In the genomic region with DNA sequence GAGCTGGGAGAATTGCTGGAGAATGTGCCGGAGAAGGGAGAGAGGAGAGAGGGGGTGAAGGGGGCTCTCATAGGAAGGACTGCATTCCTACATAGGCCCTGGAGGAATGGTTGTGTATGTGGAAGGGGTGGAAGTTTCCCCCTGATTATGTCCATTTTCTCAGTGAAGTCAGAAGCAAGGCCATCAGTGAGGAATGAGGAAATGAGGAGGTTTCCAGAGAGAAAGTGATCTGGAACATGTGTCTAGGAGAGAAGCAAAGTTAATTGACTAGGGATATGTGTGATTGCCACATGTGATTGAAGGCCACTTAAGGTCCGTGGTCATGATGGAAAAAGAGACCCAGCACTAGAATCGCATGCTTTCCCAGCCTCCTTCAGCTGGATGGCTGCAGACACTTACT, we compare ENCODE assay signal across 28 cellular contexts. TPM values are rescaled to one million over a fixed set of nuclear protein-coding genes. Genes with fewer than 3 reads are reported as not detected.
DNase-seq lines count a peak whose midpoint lies in the region; ATAC-seq, FAIRE-seq and TF ChIP-seq lines count a peak whose summit lies in the region.
"Had no signal": no experiment of that assay in that cellular context is flagged by ENCODE, and none has a peak within 500 bp of the region (broad histone marks: within the 10 kb centered on the region; RNA-seq: fewer than 3 reads in every experiment).

No MANE protein-coding gene starts in this region.

- H3K4me3 Mint-ChIP-seq in activated CD4-positive, alpha-beta T cell treated with anti-CD3 and anti-CD28 coated beads for 36 hours, result no peak overlapping the region
- H3K4me3 Mint-ChIP-seq: CD8-positive, alpha-beta T cell; H9; HFFc6 had no signal

- intact Hi-C loops in cardiac septum (cut with DNase I), result no loop called here
- intact Hi-C loops in activated CD4-positive, alpha-beta T cell treated with anti-CD3 and anti-CD28 coated beads for 36 hours (cut with DNase I, micrococcal nuclease), result no loop called here

- H3K36me3 Mint-ChIP-seq in activated CD4-positive, alpha-beta T cell treated with anti-CD3 and anti-CD28 coated beads for 36 hours (ENCODE audit: low read depth), result peaks cover 2% of the 10 kb centered on the region

- no peaks in the 10 kb centered on the region for H3K27me3 ChIP-seq in cardiac muscle cell
- no peaks in the 10 kb centered on the region for H3K27me3 ChIP-seq in bronchial epithelial cell (ENCODE audit: control insufficient read depth, insufficient read depth, low read length)
- H3K27me3 ChIP-seq: SJSA1 had no signal

- POLR2A ChIA-PET in activated CD4-positive, alpha-beta T cell treated with anti-CD3 and anti-CD28 coated beads for 36 hours (lab: Charles Lee), result no interaction called here

- no peaks in the 10 kb centered on the region for H3K4me1 ChIP-seq in cardiac muscle cell (ENCODE audit: low read depth)

- H3K27ac ChIP-seq in cardiac muscle cell, result peak overlapping the region; percentile 12
- H3K27ac ChIP-seq: SJSA1 had no signal

- peak; percentile 83 for FAIRE-seq in bronchial epithelial cell (lab: Jason Lieb, UNC)
- FAIRE-seq: G401.6 had no signal

- H3K4me1 Mint-ChIP-seq in activated CD4-positive, alpha-beta T cell treated with anti-CD3 and anti-CD28 coated beads for 36 hours, result peaks cover 6% of the 10 kb centered on the region

- TF ChIP-seq CTCF in cardiac muscle cell (IDR thresholded peaks at IDR 0.05; ENCODE audit: low read depth, low read length) (no peak), bronchial epithelial cell (IDR thresholded peaks at IDR 0.05; ENCODE audit: insufficient read depth, low read length, severe bottlenecking) (no peak)

- CTCF ChIA-PET in activated CD4-positive, alpha-beta T cell treated with anti-CD3 and anti-CD28 coated beads for 36 hours (lab: Charles Lee), result interaction anchor here (0.9 kb wide), 1 partner anchor 9 kb away, joined by 3 read pairs; no protein-coding TSS in a partner anchor

- no peaks in the 10 kb centered on the region for H3K27me3 Mint-ChIP-seq in activated CD4-positive, alpha-beta T cell treated with anti-CD3 and anti-CD28 coated beads for 36 hours

- H3K27ac Mint-ChIP-seq in activated CD4-positive, alpha-beta T cell treated with anti-CD3 and anti-CD28 coated beads for 36 hours, result no peak overlapping the region
- H3K27ac Mint-ChIP-seq: CD8-positive, alpha-beta T cell; H9; HFFc6 had no signal

- H3K9me3 Mint-ChIP-seq in activated CD4-positive, alpha-beta T cell treated with anti-CD3 and anti-CD28 coated beads for 36 hours (ENCODE audit: low read depth), result no peaks in the 10 kb centered on the region
- H3K9me3 Mint-ChIP-seq: CD8-positive, alpha-beta T cell; HFFc6 had no signal

- ATAC-seq in activated CD4-positive, alpha-beta T cell treated with anti-CD3 and anti-CD28 coated beads for 36 hours, result no peak
- no peak for ATAC-seq in HG02759 (IDR thresholded peaks at IDR 0.05; ENCODE audit: unreplicated experiment)
- ATAC-seq: CD8-positive, alpha-beta T cell; Right ventricle myocardium inferior had no signal

- no peak for DNase-seq in cardiac muscle cell (ENCODE audit: low read depth in 1 of 2, low spot score in 1 of 2)
- DNase-seq in cardiac septum (ENCODE audit: low spot score), result no peak
- no peak for DNase-seq in bronchial epithelial cell (ENCODE audit: low read depth)
- DNase-seq in kidney tubule cell (ENCODE audit: low spot score), result peak; percentile 62
- no peak for DNase-seq in activated CD4-positive, alpha-beta T cell treated with anti-CD3 and anti-CD28 coated beads for 36 hours
- no peak for DNase-seq in dedifferentiated amniotic fluid mesenchymal stem cell (ENCODE audit: extremely low spot score)
- DNase-seq in NCI-H2196 (lab: John Stamatoyannopoulos, UW; ENCODE audit: unreplicated experiment), result no peak
- DNase-seq: 8988T; AML-193; C1 segment of cervical spinal cord; Calu3; CD8-positive, alpha-beta T cell; DMS153; H9; HFFc6; Karpas-422; MV-4-11; NCI-H1105 treated with DMSO at 0.1 percent for 48 hours; NCI-H1694 treated with DMSO at 0.1 percent for 48 hours; NCI-H2081 treated with DMSO at 0.1 percent for 48 hours; NCI-H2171 treated with DMSO at 0.1 percent for 48 hours; NCI-H446; NCI-H526 treated with DMSO at 0.1 percent for 48 hours; OCI-M1 had no signal

- H3K4me3 ChIP-seq in cardiac muscle cell (no peak overlapping the region), bronchial epithelial cell (ENCODE audit: low read depth, low read length) (no peak overlapping the region)
- H3K4me3 ChIP-seq: SJSA1 had no signal

- H3K36me3 ChIP-seq in cardiac muscle cell (no peaks in the 10 kb centered on the region), bronchial epithelial cell (ENCODE audit: control insufficient read depth, insufficient read depth, low read length) (no peaks in the 10 kb centered on the region)

- no peaks in the 10 kb centered on the region for H3K9me3 ChIP-seq in cardiac muscle cell (ENCODE audit: low read depth)
- H3K9me3 ChIP-seq: SJSA1 had no signal

RNA-seq across cellular contexts. Expression of gene TBPL1, which starts 42.3 kb away (rescaled TPM):
- total RNA-seq in cardiac muscle cell, result 11.5 and 14.7 TPM in 2 replicates
- polyA plus RNA-seq in cardiac muscle cell, result 32.1 and 43.8 TPM in 2 replicates
- total RNA-seq in cardiac septum, result 12.2 TPM
- total RNA-seq in bronchial epithelial cell, result 15.9 and 18.4 TPM in 2 replicates
- total RNA-seq in activated CD4-positive, alpha-beta T cell treated with anti-CD3 and anti-CD28 coated beads for 36 hours, result 10 to 100 TPM; 32.2 to 33.9 TPM

RNA-seq across cellular contexts. Expression of gene SLC2A12, which starts 57.1 kb away (rescaled TPM):
- 4.0 and 6.5 TPM in 2 replicates for total RNA-seq in cardiac muscle cell
- 3.8 and 6.4 TPM in 2 replicates for polyA plus RNA-seq in cardiac muscle cell
- total RNA-seq in cardiac septum, result 12.0 TPM
- total RNA-seq in bronchial epithelial cell, result 0.51 and 0.53 TPM in 2 replicates
- total RNA-seq in activated CD4-positive, alpha-beta T cell treated with anti-CD3 and anti-CD28 coated beads for 36 hours, result under 1 TPM; 0.33 to 0.41 TPM
- total RNA-seq: CD8-positive, alpha-beta T cell had no signal
